Comparison of ENCODE assay signal across 2 cellular contexts in the genomic region with DNA sequence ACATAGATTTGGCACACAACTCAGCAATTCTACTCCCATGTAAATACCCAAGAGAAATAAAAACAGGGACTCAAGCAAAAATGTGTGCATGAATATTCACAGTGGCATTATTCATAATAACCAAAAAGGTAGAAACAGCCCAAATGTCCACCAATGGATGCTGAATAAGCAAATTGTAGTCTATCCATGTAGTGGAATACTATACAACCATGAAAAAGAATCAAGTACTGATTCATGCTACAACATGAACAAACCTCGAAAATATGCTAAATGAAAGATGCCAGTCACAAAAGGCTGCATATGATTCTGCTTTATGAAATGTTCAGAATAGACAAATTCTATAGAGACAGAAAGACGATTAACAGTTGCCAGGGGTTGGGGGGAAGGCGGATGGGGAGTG.
TF ChIP-seq lines count a peak whose summit lies in the region.

No MANE protein-coding gene starts in this region.

TF ChIP-seq in HepG2, 621 proteins besides CTCF, POLR2A, EP300 and RAD21:
- TF ChIP-seq ZNF766 (CRISPR knock-in tag; IDR thresholded peaks at IDR 0.05; ENCODE audit: borderline replicate concordance): no peak
- peak; percentile 81 to 87 for TF ChIP-seq MAFK (conservative IDR thresholded peaks at IDR 0.05 in 1 of 2, IDR thresholded peaks at IDR 0.05 in 1 of 2; ENCODE audit: low read length in 2 of 2)
- TF ChIP-seq MAFF (IDR thresholded peaks at IDR 0.05; ENCODE audit: low read depth, low read length): peak; percentile 83
TF ChIP-seq in HepG2: peak in this region for 2.

TF ChIP-seq in endothelial cell of umbilical vein, 7 proteins besides CTCF, POLR2A, EP300 and RAD21:
- TF ChIP-seq EZH2 (IDR thresholded peaks at IDR 0.05; ENCODE audit: borderline replicate concordance, low read depth, low read length, severe bottlenecking) (no peak), POLR2AphosphoS5 (IDR thresholded peaks at IDR 0.05; ENCODE audit: insufficient read depth, low read depth, low read length) (no peak), FOS (IDR thresholded peaks at IDR 0.05; ENCODE audit: borderline replicate concordance, insufficient read depth, low read length) (no peak), JUN (IDR thresholded peaks at IDR 0.05; ENCODE audit: borderline replicate concordance, insufficient read depth, insufficient read length, low read depth) (no peak), MYC (IDR thresholded peaks at IDR 0.05; ENCODE audit: low read depth, low read length) (no peak), GATA2 (IDR thresholded peaks at IDR 0.05; ENCODE audit: insufficient read depth, insufficient read length, low read depth, low read length) (no peak)
- TF ChIP-seq, protein P1, sequence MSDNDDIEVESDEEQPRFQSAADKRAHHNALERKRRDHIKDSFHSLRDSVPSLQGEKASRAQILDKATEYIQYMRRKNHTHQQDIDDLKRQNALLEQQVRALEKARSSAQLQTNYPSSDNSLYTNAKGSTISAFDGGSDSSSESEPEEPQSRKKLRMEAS (IDR thresholded peaks at IDR 0.05; ENCODE audit: insufficient read depth, insufficient read length): no peak
